Comparison of ENCODE assay signal across 8 cellular contexts in genomic region chr4:5710065-5710961, GRCh38. TPM values are rescaled to one million over a fixed set of nuclear protein-coding genes. Genes with fewer than 3 reads are reported as not detected.
DNase-seq lines count a peak whose midpoint lies in the region; ATAC-seq and TF ChIP-seq lines count a peak whose summit lies in the region.

No MANE protein-coding gene starts in this region.

- TF ChIP-seq POLR2A in sigmoid colon (IDR thresholded peaks at IDR 0.05): no peak

- peak overlapping the region; percentile 74 for H3K27ac ChIP-seq in 22Rv1
- H3K27ac ChIP-seq in sigmoid colon: peak overlapping the region; percentile 83 to 92 (median 88)

- no peaks in the 10 kb centered on the region for H3K36me3 Mint-ChIP-seq in activated T-helper 2 cell treated with anti-CD3 and anti-CD28 coated beads, Interferon-gamma antibody, Interleukin-2, Interleukin-4, amounts not matched to agents 10 μg/mL and 5 μg/mL and 100 μg/mL, durations not matched to agents 14 hours and 24 hours and 36 hours (ENCODE audit: low read depth)

- peaks cover 2% of the 10 kb centered on the region for H3K4me1 Mint-ChIP-seq in activated T-helper 2 cell treated with anti-CD3 and anti-CD28 coated beads, Interferon-gamma antibody, Interleukin-2, Interleukin-4, amounts not matched to agents 10 μg/mL and 5 μg/mL and 100 μg/mL, durations not matched to agents 14 hours and 24 hours and 36 hours (ENCODE audit: low read depth)

- H3K4me3 Mint-ChIP-seq in activated T-helper 2 cell treated with anti-CD3 and anti-CD28 coated beads, Interferon-gamma antibody, Interleukin-2, Interleukin-4, amounts not matched to agents 10 μg/mL and 5 μg/mL and 100 μg/mL, durations not matched to agents 14 hours and 24 hours and 36 hours (ENCODE audit: low read depth): peak overlapping the region; percentile 59

- no peaks in the 10 kb centered on the region for H3K36me3 ChIP-seq in sigmoid colon

- no peaks in the 10 kb centered on the region for H3K27me3 ChIP-seq in sigmoid colon

- ATAC-seq in left ventricle myocardium superior (peak; percentile 19), GM18517 (IDR thresholded peaks at IDR 0.05; ENCODE audit: unreplicated experiment) (no peak), GM18870 (IDR thresholded peaks at IDR 0.05; ENCODE audit: unreplicated experiment) (no peak)

- peaks cover 20% of the 10 kb centered on the region for H3K9me3 Mint-ChIP-seq in activated T-helper 2 cell treated with anti-CD3 and anti-CD28 coated beads, Interferon-gamma antibody, Interleukin-2, Interleukin-4, amounts not matched to agents 10 μg/mL and 5 μg/mL and 100 μg/mL, durations not matched to agents 14 hours and 24 hours and 36 hours

- peak overlapping the region; percentile 28 to 67 (median 57) for H3K4me3 ChIP-seq in sigmoid colon

- H3K27ac Mint-ChIP-seq in activated T-helper 2 cell treated with anti-CD3 and anti-CD28 coated beads, Interferon-gamma antibody, Interleukin-2, Interleukin-4, amounts not matched to agents 10 μg/mL and 5 μg/mL and 100 μg/mL, durations not matched to agents 14 hours and 24 hours and 36 hours: no peak overlapping the region

- DNase-seq in GM20000 (ENCODE audit: low spot score): peak; percentile 47
- DNase-seq in activated T-helper 2 cell treated with anti-CD3 and anti-CD28 coated beads, Interferon-gamma antibody, Interleukin-2, Interleukin-4, amounts not matched to agents 10 μg/mL and 5 μg/mL and 100 μg/mL, durations not matched to agents 14 hours and 24 hours and 36 hours (ENCODE audit: low spot score): no peak
- DNase-seq in left ventricle myocardium superior: no peak
- no peak for DNase-seq in sigmoid colon
- DNase-seq in NCI-H2107 treated with DMSO at 0.1 percent for 48 hours (lab: John Stamatoyannopoulos, UW; ENCODE audit: unreplicated experiment): no peak

- TF ChIP-seq EP300 in sigmoid colon (IDR thresholded peaks at IDR 0.05): no peak

- TF ChIP-seq CTCF in 22Rv1 (IDR thresholded peaks at IDR 0.05): peak; percentile 35
- TF ChIP-seq CTCF in GM20000 (IDR thresholded peaks at IDR 0.05; ENCODE audit: extremely low read depth, missing control alignments): no peak
- TF ChIP-seq CTCF in sigmoid colon (IDR thresholded peaks at IDR 0.05): peak; percentile 33 to 65 (median 46)

- H3K4me1 ChIP-seq in sigmoid colon: peaks cover 0 to 50% (median 45%) of the 10 kb centered on the region in 4 donors

- peaks cover 50% of the 10 kb centered on the region for H3K27me3 Mint-ChIP-seq in activated T-helper 2 cell treated with anti-CD3 and anti-CD28 coated beads, Interferon-gamma antibody, Interleukin-2, Interleukin-4, amounts not matched to agents 10 μg/mL and 5 μg/mL and 100 μg/mL, durations not matched to agents 14 hours and 24 hours and 36 hours (ENCODE audit: low read depth)

- WGBS in sigmoid colon, 2 donors: 10 to 19% methylated on average over 13 of the region's 13 CpGs

- H3K9me3 ChIP-seq in sigmoid colon: no peaks in the 10 kb centered on the region

- intact Hi-C loops in activated T-helper 2 cell treated with anti-CD3 and anti-CD28 coated beads, Interferon-gamma antibody, Interleukin-2, Interleukin-4, amounts not matched to agents 10 μg/mL and 5 μg/mL and 100 μg/mL, durations not matched to agents 14 hours and 24 hours and 36 hours (cut with micrococcal nuclease): no loop called here
- intact Hi-C loops in left ventricle myocardium superior (cut with micrococcal nuclease) (no loop called here), sigmoid colon (cut with DNase I) (loop anchor here (2.0 kb wide), 1 partner anchor 102 kb away; no protein-coding TSS in a partner anchor)

RNA-seq across cellular contexts. Expression of gene EVC, which starts 0.7 kb away (rescaled TPM):
- total RNA-seq in activated T-helper 2 cell treated with anti-CD3 and anti-CD28 coated beads, Interferon-gamma antibody, Interleukin-2, Interleukin-4, amounts not matched to agents 10 μg/mL and 5 μg/mL and 100 μg/mL, durations not matched to agents 14 hours and 24 hours and 36 hours: 1.7 and 2.0 TPM in 2 replicates
- total RNA-seq in left ventricle myocardium superior: 6.3 TPM
- 10 to 100 TPM; 15.6 to 35.2 (median 24.4) TPM for total RNA-seq in sigmoid colon
- 1 to 10 TPM in 2 of 3 donors, under 1 TPM in 1; 0.46 to 3.4 (median 1.2) TPM for polyA plus RNA-seq in sigmoid colon

RNA-seq across cellular contexts. Expression of gene EVC2, which starts 2.0 kb away (rescaled TPM):
- 0.43 and 0.67 TPM in 2 replicates for total RNA-seq in activated T-helper 2 cell treated with anti-CD3 and anti-CD28 coated beads, Interferon-gamma antibody, Interleukin-2, Interleukin-4, amounts not matched to agents 10 μg/mL and 5 μg/mL and 100 μg/mL, durations not matched to agents 14 hours and 24 hours and 36 hours
- total RNA-seq in left ventricle myocardium superior: 1.5 TPM
- total RNA-seq in sigmoid colon: 10 to 100 TPM in 2 of 4 donors, 1 to 10 TPM in 2; 8.6 to 14.7 (median 10.9) TPM
- polyA plus RNA-seq in sigmoid colon: 1 to 10 TPM in 1 of 3 donors, under 1 TPM in 1, not detected in 1; 0.60 to 1.3 TPM
